In genomic region chr13:51148952-51149573, GRCh38 we compare ENCODE assay signal across 8 cellular contexts. TPM values are rescaled to one million over a fixed set of nuclear protein-coding genes. Genes with fewer than 3 reads are reported as not detected.
DNase-seq lines count a peak whose midpoint lies in the region; ATAC-seq and TF ChIP-seq lines count a peak whose summit lies in the region.

No MANE protein-coding gene starts in this region.

- H3K36me3 ChIP-seq in ectodermal cell (ENCODE audit: control insufficient read depth, insufficient read depth, low read length) (no peaks in the 10 kb centered on the region), lower lobe of right lung (no peaks in the 10 kb centered on the region)

- TF ChIP-seq CTCF in lower lobe of right lung (IDR thresholded peaks at IDR 0.05) (peak; percentile 57), natural killer cell (IDR thresholded peaks at IDR 0.05) (no peak)

- no peaks in the 10 kb centered on the region for H3K36me3 Mint-ChIP-seq in natural killer cell
- no peaks in the 10 kb centered on the region for H3K36me3 Mint-ChIP-seq in activated naive CD8-positive, alpha-beta T cell treated with anti-CD3 and anti-CD28 coated beads, Interleukin-2, amount 50 U/mL, for 24 hours (ENCODE audit: low read depth)

- peak overlapping the region; percentile 9 for H3K27ac ChIP-seq in ectodermal cell (ENCODE audit: insufficient read depth, low read depth, low read length, poor library complexity, severe bottlenecking)
- H3K27ac ChIP-seq in lower lobe of right lung, result peak overlapping the region; percentile 25

- intact Hi-C loops in lower lobe of right lung (cut with DNase I), result no loop called here
- intact Hi-C loops in natural killer cell (cut with micrococcal nuclease), result no loop called here

- 3 to 10% methylated on average over 4 of the region's 4 CpGs for WGBS in ectodermal cell, 2 experiments

- H3K27me3 ChIP-seq in ectodermal cell (ENCODE audit: control insufficient read depth, insufficient read depth, low read length, poor library complexity, severe bottlenecking) (no peaks in the 10 kb centered on the region), lower lobe of right lung (ENCODE audit: low read depth) (no peaks in the 10 kb centered on the region)

- H3K4me1 Mint-ChIP-seq in natural killer cell, result no peaks in the 10 kb centered on the region
- H3K4me1 Mint-ChIP-seq in activated naive CD8-positive, alpha-beta T cell treated with anti-CD3 and anti-CD28 coated beads, Interleukin-2, amount 50 U/mL, for 24 hours, result peaks cover 6% of the 10 kb centered on the region

- peaks cover 17 to 45% of the 10 kb centered on the region in 2 donors for H3K27me3 Mint-ChIP-seq in natural killer cell (ENCODE audit: low read depth in 2 of 2)
- peaks cover 11% of the 10 kb centered on the region for H3K27me3 Mint-ChIP-seq in activated naive CD8-positive, alpha-beta T cell treated with anti-CD3 and anti-CD28 coated beads, Interleukin-2, amount 50 U/mL, for 24 hours

- ATAC-seq in lower lobe of right lung, result peak; percentile 28 to 55
- ATAC-seq in natural killer cell, result no peak
- no peak for ATAC-seq in activated naive CD8-positive, alpha-beta T cell treated with anti-CD3 and anti-CD28 coated beads, Interleukin-2, amount 50 U/mL, for 24 hours

- H3K9me3 Mint-ChIP-seq in natural killer cell, result no peaks in the 10 kb centered on the region
- H3K9me3 Mint-ChIP-seq in activated naive CD8-positive, alpha-beta T cell treated with anti-CD3 and anti-CD28 coated beads, Interleukin-2, amount 50 U/mL, for 24 hours, result peaks cover 11% of the 10 kb centered on the region

- H3K4me3 ChIP-seq in ectodermal cell (ENCODE audit: insufficient read depth, low read depth, low read length) (no peak overlapping the region), lower lobe of right lung (no peak overlapping the region)

- H3K9me3 ChIP-seq in ectodermal cell (ENCODE audit: control insufficient read depth, low read length) (no peaks in the 10 kb centered on the region), lower lobe of right lung (no peaks in the 10 kb centered on the region)

- DNase-seq in NOMO-1 (lab: John Stamatoyannopoulos, UW; ENCODE audit: unreplicated experiment in 2 of 2) (peak; percentile 13 to 23), NOMO-1 treated with dmso at 0.1 percent for 144 hours (lab: John Stamatoyannopoulos, UW; ENCODE audit: unreplicated experiment) (no peak), NCI-H748 (lab: John Stamatoyannopoulos, UW; ENCODE audit: unreplicated experiment) (peak; percentile 54), lower lobe of right lung (no peak), natural killer cell (no peak)
- no peak for DNase-seq in activated naive CD8-positive, alpha-beta T cell treated with anti-CD3 and anti-CD28 coated beads, Interleukin-2, amount 50 U/mL, for 24 hours
- no peak for DNase-seq in activated CD4-positive, CD25-positive, alpha-beta regulatory T cell (lab: John Stamatoyannopoulos, UW)

- no peak overlapping the region for H3K27ac Mint-ChIP-seq in natural killer cell
- H3K27ac Mint-ChIP-seq in activated naive CD8-positive, alpha-beta T cell treated with anti-CD3 and anti-CD28 coated beads, Interleukin-2, amount 50 U/mL, for 24 hours, result no peak overlapping the region

- H3K4me3 Mint-ChIP-seq in natural killer cell, result no peak overlapping the region
- no peak overlapping the region for H3K4me3 Mint-ChIP-seq in activated naive CD8-positive, alpha-beta T cell treated with anti-CD3 and anti-CD28 coated beads, Interleukin-2, amount 50 U/mL, for 24 hours

- peaks cover 25% of the 10 kb centered on the region for H3K4me1 ChIP-seq in ectodermal cell (ENCODE audit: control insufficient read depth, insufficient read depth, low read length)
- no peaks in the 10 kb centered on the region for H3K4me1 ChIP-seq in lower lobe of right lung

RNA-seq across cellular contexts. Expression of gene C13orf42, which starts 38.0 kb away (rescaled TPM):
- polyA plus RNA-seq in ectodermal cell (2013, experiment 1 of 4), result 4.0 TPM
- 4.1 TPM for polyA plus RNA-seq in ectodermal cell (2013, experiment 2 of 4)
- polyA plus RNA-seq in ectodermal cell (2013, experiment 3 of 4), result 1.9 TPM
- 2.5 TPM for polyA plus RNA-seq in ectodermal cell (2013, experiment 4 of 4)
- total RNA-seq in lower lobe of right lung (not detected), natural killer cell (not detected)

Comparison
In these comparisons a context has a peak if more than half of its experiments do, and no peak if none do; other contexts are left out.
1. DNase-seq: peak in NOMO-1 (2 of 2) and NCI-H748 (single experiment); none in NOMO-1 treated with dmso at 0.1 percent for 144 hours (single experiment), lower lobe of right lung (single experiment), natural killer cell (single experiment), activated naive CD8-positive, alpha-beta T cell treated with anti-CD3 and anti-CD28 coated beads, Interleukin-2, amount 50 U/mL, for 24 hours (single experiment) and activated CD4-positive, CD25-positive, alpha-beta regulatory T cell (0 of 4).
2. ATAC-seq: peak in lower lobe of right lung (2 of 2); none in natural killer cell (0 of 3) and activated naive CD8-positive, alpha-beta T cell treated with anti-CD3 and anti-CD28 coated beads, Interleukin-2, amount 50 U/mL, for 24 hours (single experiment).